30 cellular contexts compared by ENCODE assay signal in the genomic region with DNA sequence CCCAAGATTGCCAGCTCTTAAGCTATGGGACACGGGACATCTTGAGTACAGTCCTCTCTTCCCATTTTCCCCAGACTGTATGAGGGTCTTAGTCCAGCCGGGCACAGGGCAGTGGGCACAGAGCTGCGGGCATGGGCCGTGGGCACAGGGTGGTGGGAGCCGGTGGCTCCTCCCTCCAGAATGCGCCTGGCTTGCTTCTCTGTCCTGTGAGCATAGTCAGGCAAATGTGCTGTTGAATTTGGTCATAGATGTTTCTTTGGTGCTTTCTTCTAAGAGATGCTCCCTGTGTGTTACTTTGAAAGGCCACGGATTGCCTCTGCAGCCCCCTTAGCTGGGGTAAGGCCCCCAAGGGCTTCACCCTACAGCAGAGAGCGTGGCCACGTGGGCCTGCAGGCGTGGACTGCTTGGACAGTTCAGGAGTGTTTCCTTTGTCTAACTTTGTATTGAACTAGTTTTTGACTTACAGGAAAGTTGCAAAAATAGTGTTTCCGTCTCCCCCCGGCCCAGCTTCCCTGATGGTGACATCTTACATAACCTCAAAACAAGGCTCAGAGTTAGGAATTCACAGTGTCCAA.
"Had no signal": no experiment of that assay in that cellular context is flagged by ENCODE, and none has a peak within 500 bp of the region (broad histone marks: within the 10 kb centered on the region; RNA-seq: fewer than 3 reads in every experiment).

No MANE protein-coding gene starts in this region.

- H3K4me3 Mint-ChIP-seq: activated B cell treated with CpG ODN at 0.5 μM for 24 hours; activated CD8-positive, alpha-beta T cell treated with anti-CD3 and anti-CD28 coated beads for 36 hours; activated naive CD8-positive, alpha-beta T cell; activated T-cell treated with anti-CD3 and anti-CD28 coated beads, Interleukin-2, amount 50 U/mL, for 4 hours; activated T-helper 17 cell treated with anti-CD3 and anti-CD28 coated beads, Interleukin-2, amount 50 U/mL, for 72 hours; dendritic cell treated with granulocyte-macrophage colony-stimulating factor and Interleukin-4, amounts not matched to agents 40 ng/mL and 50 ng/mL, for 4 days; endodermal cell; T-cell; T-helper 1 cell treated with Interleukin-12 subunit alpha and Interleukin-12 subunit beta and Interleukin-4 antibody, amounts not matched to agents 30 μg/mL and 1 μg/mL, for 36 hours had no signal

- H3K4me1 ChIP-seq: body of pancreas had no signal

- H3K36me3 ChIP-seq: WERI-Rb-1 had no signal

- DNase-seq: activated B cell treated with CpG ODN at 0.5 μM for 24 hours; activated CD4-positive, alpha-beta T cell treated with anti-CD3 and anti-CD28 coated beads for 48 hours; activated CD4-positive, alpha-beta T cell treated with anti-CD3 and anti-CD28 coated beads, Interleukin-2, amount 50 U/mL, for 1 hour; activated CD4-positive, alpha-beta T cell treated with anti-CD3 and anti-CD28 coated beads, Interleukin-2, amount 50 U/mL, for 48 hours; activated CD8-positive, alpha-beta memory T cell treated with anti-CD3 and anti-CD28 coated beads for 24 hours; activated CD8-positive, alpha-beta T cell treated with anti-CD3 and anti-CD28 coated beads for 36 hours; activated effector memory CD4-positive, alpha-beta T cell treated with Interleukin-2 at 50 U/mL for 16 hours; activated gamma-delta T cell treated with Interleukin-2 at 50 U/mL for 16 hours; activated naive CD4-positive, alpha-beta T cell treated with anti-CD3 and anti-CD28 coated beads, Interleukin-2, amount 50 U/mL, for 16 hours; activated naive CD4-positive, alpha-beta T cell treated with Interleukin-2 at 50 U/mL for 16 hours; activated T-cell treated with anti-CD3 and anti-CD28 coated beads, Interleukin-2, amount 50 U/mL, for 4 hours; amniotic stem cell; body of pancreas; central memory CD4-positive, alpha-beta T cell; cerebellar nuclear complex; effector memory CD4-positive, alpha-beta T cell; endodermal cell; foreskin fibroblast; SW 1271; T-cell; T-helper 9 cell; WERI-Rb-1 had no signal

- H3K27ac ChIP-seq: body of pancreas, coronary artery, WERI-Rb-1 had no signal

- H3K36me3 Mint-ChIP-seq: activated naive CD8-positive, alpha-beta T cell had no signal

- H3K27me3 Mint-ChIP-seq: activated B cell treated with CpG ODN at 0.5 μM for 24 hours; activated CD8-positive, alpha-beta T cell treated with anti-CD3 and anti-CD28 coated beads for 36 hours; activated naive CD8-positive, alpha-beta T cell; activated T-helper 17 cell treated with anti-CD3 and anti-CD28 coated beads, Interleukin-2, amount 50 U/mL, for 72 hours; dendritic cell treated with granulocyte-macrophage colony-stimulating factor and Interleukin-4, amounts not matched to agents 40 ng/mL and 50 ng/mL, for 4 days; T-cell had no signal

- H3K4me3 ChIP-seq: body of pancreas, coronary artery had no signal

- H3K9me3 Mint-ChIP-seq: activated B cell treated with CpG ODN at 0.5 μM for 24 hours; activated CD8-positive, alpha-beta T cell treated with anti-CD3 and anti-CD28 coated beads for 36 hours; activated T-cell treated with anti-CD3 and anti-CD28 coated beads, Interleukin-2, amount 50 U/mL, for 4 hours; activated T-helper 17 cell treated with anti-CD3 and anti-CD28 coated beads, Interleukin-2, amount 50 U/mL, for 72 hours; T-cell; T-helper 1 cell treated with Interleukin-12 subunit alpha and Interleukin-12 subunit beta and Interleukin-4 antibody, amounts not matched to agents 30 μg/mL and 1 μg/mL, for 36 hours had no signal

- H3K4me1 Mint-ChIP-seq: endodermal cell had no signal

- ATAC-seq: activated CD4-positive, CD25-positive, alpha-beta regulatory T cell treated with anti-CD3 and anti-CD28 coated beads, Interleukin-2, amount 50 U/mL, for 24 hours; activated CD8-positive, alpha-beta T cell treated with anti-CD3 and anti-CD28 coated beads for 36 hours; activated T-cell treated with anti-CD3 and anti-CD28 coated beads, Interleukin-2, amount 50 U/mL, for 4 hours; activated T-helper 17 cell treated with anti-CD3 and anti-CD28 coated beads, Interleukin-2, amount 50 U/mL, for 72 hours; body of pancreas; esophagus mucosa; T-cell had no signal

- H3K27ac Mint-ChIP-seq: activated B cell treated with CpG ODN at 0.5 μM for 24 hours; activated CD8-positive, alpha-beta T cell treated with anti-CD3 and anti-CD28 coated beads for 36 hours; activated naive CD8-positive, alpha-beta T cell; activated T-helper 17 cell treated with anti-CD3 and anti-CD28 coated beads, Interleukin-2, amount 50 U/mL, for 72 hours; endodermal cell; T-cell; T-helper 1 cell treated with Interleukin-12 subunit alpha and Interleukin-12 subunit beta and Interleukin-4 antibody, amounts not matched to agents 30 μg/mL and 1 μg/mL, for 36 hours had no signal

- H3K9me3 ChIP-seq: body of pancreas had no signal

- H3K27me3 ChIP-seq: body of pancreas, dorsolateral prefrontal cortex had no signal
